In genomic region chr2:232520088-232520487, GRCh38 we compare ENCODE assay signal across 19 cellular contexts. TPM values are rescaled to one million over a fixed set of nuclear protein-coding genes. Genes with fewer than 3 reads are reported as not detected.
A peak's percentile ranks its signal among the peaks of the same experiment; 100 is the strongest.
DNase-seq lines count a peak whose midpoint lies in the region; ATAC-seq, FAIRE-seq and TF ChIP-seq lines count a peak whose summit lies in the region.
"Had no signal": no experiment of that assay in that cellular context is flagged by ENCODE, and none has a peak within 500 bp of the region (broad histone marks: within the 10 kb centered on the region; RNA-seq: fewer than 3 reads in every experiment).

Gene PRSS56, plus strand, starts transcription at chr2:232520388. Its CDS starts 211 bp downstream, at chr2:232520599.

- TF ChIP-seq CTCF in natural killer cell (IDR thresholded peaks at IDR 0.05) (no peak), astrocyte (IDR thresholded peaks at IDR 0.05; ENCODE audit: insufficient read depth, low read depth, low read length) (no peak)

- POLR2A ChIA-PET in naive thymus-derived CD8-positive, alpha-beta T cell (lab: Charles Lee), result no interaction called here

- no peak within 1 kb of the TSS for H3K4me3 ChIP-seq in astrocyte (ENCODE audit: insufficient read depth, low read depth, low read length)
- H3K4me3 ChIP-seq: HAP-1 had no signal

- no peaks in the 10 kb centered on the region for H3K36me3 ChIP-seq in astrocyte (ENCODE audit: insufficient read depth, low read length)
- H3K36me3 ChIP-seq: BLaER1 treated with 17β-estradiol and CSF1 and Interleukin-3, amounts not matched to agents 10 nM and 100 nM; HAP-1 had no signal

- intact Hi-C loops in natural killer cell (cut with micrococcal nuclease), result no loop called here

- H3K4me1 Mint-ChIP-seq in natural killer cell treated with Interleukin-12 subunit alpha and Interleukin-12 subunit beta and Interleukin-15 and Interleukin-18, amount 100 ng/mL, for 72 hours (ENCODE audit: low read depth in 2 of 2), result peaks cover 0 to 7% of the 10 kb centered on the region in 2 donors
- H3K4me1 Mint-ChIP-seq in natural killer cell (peaks cover 0 to 4% of the 10 kb centered on the region in 2 donors), astrocyte (ENCODE audit: low read depth, unreplicated experiment) (peaks cover 2% of the 10 kb centered on the region)
- H3K4me1 Mint-ChIP-seq in naive thymus-derived CD8-positive, alpha-beta T cell, result peaks cover 5 to 12% (median 11%) of the 10 kb centered on the region in 4 donors

- FAIRE-seq in astrocyte (lab: Jason Lieb, UNC), result no peak
- FAIRE-seq: HepG2, HTR-8/SVneo had no signal

- H3K79me2 ChIP-seq in astrocyte (ENCODE audit: insufficient read depth, low read length), result no peaks in the 10 kb centered on the region

- H3K9me3 Mint-ChIP-seq in natural killer cell treated with Interleukin-12 subunit alpha and Interleukin-12 subunit beta and Interleukin-15 and Interleukin-18, amount 100 ng/mL, for 72 hours, result no peaks in the 10 kb centered on the region
- H3K9me3 Mint-ChIP-seq in natural killer cell (no peaks in the 10 kb centered on the region), astrocyte (ENCODE audit: unreplicated experiment) (peaks cover 2% of the 10 kb centered on the region)
- H3K9me3 Mint-ChIP-seq in naive thymus-derived CD8-positive, alpha-beta T cell, result no peaks in the 10 kb centered on the region
- H3K9me3 Mint-ChIP-seq: CD4-positive, CD25-positive, alpha-beta regulatory T cell; GM23338 had no signal

- H3K27me3 Mint-ChIP-seq in natural killer cell treated with Interleukin-12 subunit alpha and Interleukin-12 subunit beta and Interleukin-15 and Interleukin-18, amount 100 ng/mL, for 72 hours, result peaks cover 0 to 25% of the 10 kb centered on the region in 2 donors
- H3K27me3 Mint-ChIP-seq in natural killer cell (ENCODE audit: low read depth in 2 of 2) (peaks cover 12 to 30% of the 10 kb centered on the region in 2 donors), astrocyte (ENCODE audit: low read depth, unreplicated experiment) (peaks cover 58% of the 10 kb centered on the region)
- peaks cover 10 to 58% (median 39%) of the 10 kb centered on the region in 5 donors for H3K27me3 Mint-ChIP-seq in naive thymus-derived CD8-positive, alpha-beta T cell

- H3K27ac ChIP-seq in astrocyte (ENCODE audit: low read depth, low read length), result no peak within 1 kb of the TSS
- H3K27ac ChIP-seq: 22Rv1; BLaER1 treated with 17β-estradiol and CSF1 and Interleukin-3, amounts not matched to agents 10 nM and 100 nM had no signal

- H3K9me3 ChIP-seq in astrocyte (ENCODE audit: insufficient read depth, low read depth, low read length), result no peaks in the 10 kb centered on the region
- H3K9me3 ChIP-seq: BLaER1 treated with 17β-estradiol and CSF1 and Interleukin-3, amounts not matched to agents 10 nM and 100 nM; HAP-1 had no signal

- H3K27me3 ChIP-seq in astrocyte (ENCODE audit: insufficient read depth, low read length), result peaks cover 58% of the 10 kb centered on the region

- no peaks in the 10 kb centered on the region for H3K36me3 Mint-ChIP-seq in natural killer cell treated with Interleukin-12 subunit alpha and Interleukin-12 subunit beta and Interleukin-15 and Interleukin-18, amount 100 ng/mL, for 72 hours
- H3K36me3 Mint-ChIP-seq in natural killer cell (no peaks in the 10 kb centered on the region), astrocyte (ENCODE audit: low read depth, unreplicated experiment) (no peaks in the 10 kb centered on the region)
- peaks cover 0 to 2% (median 0%) of the 10 kb centered on the region in 3 donors for H3K36me3 Mint-ChIP-seq in naive thymus-derived CD8-positive, alpha-beta T cell
- H3K36me3 Mint-ChIP-seq: CD4-positive, CD25-positive, alpha-beta regulatory T cell had no signal

- peaks cover 5% of the 10 kb centered on the region for H4K20me1 ChIP-seq in astrocyte (ENCODE audit: insufficient read depth, low read length)

- no peak within 1 kb of the TSS for H3K4me2 ChIP-seq in astrocyte (ENCODE audit: low read length)

- ATAC-seq in natural killer cell treated with Interleukin-12 subunit alpha and Interleukin-12 subunit beta and Interleukin-15 and Interleukin-18, amount 100 ng/mL, for 72 hours, result no peak
- no peak for ATAC-seq in natural killer cell
- no peak for ATAC-seq in naive thymus-derived CD8-positive, alpha-beta T cell
- no peak for ATAC-seq in GM21447 (IDR thresholded peaks at IDR 0.05; ENCODE audit: unreplicated experiment)
- ATAC-seq: GM23338, HepG2 had no signal

- H2AFZ ChIP-seq in astrocyte (ENCODE audit: low read depth, low read length), result no peak within 1 kb of the TSS

- no peak within 1 kb of the TSS for H3K27ac Mint-ChIP-seq in natural killer cell treated with Interleukin-12 subunit alpha and Interleukin-12 subunit beta and Interleukin-15 and Interleukin-18, amount 100 ng/mL, for 72 hours
- H3K27ac Mint-ChIP-seq in natural killer cell (no peak within 1 kb of the TSS), astrocyte (ENCODE audit: unreplicated experiment) (peak within 1 kb of the TSS; percentile 5)
- peak within 1 kb of the TSS in 2 of 10 donors; percentile 80 to 81 for H3K27ac Mint-ChIP-seq in naive thymus-derived CD8-positive, alpha-beta T cell
- H3K27ac Mint-ChIP-seq: CD4-positive, CD25-positive, alpha-beta regulatory T cell; GM23338 had no signal

- peak within 1 kb of the TSS; percentile 10 for H3K4me3 Mint-ChIP-seq in natural killer cell treated with Interleukin-12 subunit alpha and Interleukin-12 subunit beta and Interleukin-15 and Interleukin-18, amount 100 ng/mL, for 72 hours
- no peak within 1 kb of the TSS for H3K4me3 Mint-ChIP-seq in natural killer cell
- H3K4me3 Mint-ChIP-seq in astrocyte (ENCODE audit: unreplicated experiment), result no peak within 1 kb of the TSS
- H3K4me3 Mint-ChIP-seq in naive thymus-derived CD8-positive, alpha-beta T cell, result peak within 1 kb of the TSS in 7 of 10 donors; percentile 14 to 69 (median 52)

- no peak for DNase-seq in natural killer cell treated with Interleukin-12 subunit alpha and Interleukin-12 subunit beta and Interleukin-15 and Interleukin-18, amount 100 ng/mL, for 72 hours (ENCODE audit: low spot score)
- DNase-seq in natural killer cell (no peak), astrocyte (ENCODE audit: low read depth) (no peak), putamen (ENCODE audit: low spot score) (no peak), kidney glomerular epithelial cell (lab: John Stamatoyannopoulos, UW) (no peak), NK-92 (lab: John Stamatoyannopoulos, UW; ENCODE audit: unreplicated experiment) (no peak)
- no peak for DNase-seq in naive thymus-derived CD8-positive, alpha-beta T cell
- DNase-seq: Calu3; CD4-positive, CD25-positive, alpha-beta regulatory T cell; DMS 273 treated with DMSO at 0.1 percent for 48 hours had no signal

- H3K4me1 ChIP-seq in astrocyte (ENCODE audit: insufficient read depth, low read length), result no peaks in the 10 kb centered on the region
- H3K4me1 ChIP-seq: HAP-1 had no signal

- H3K9ac ChIP-seq in astrocyte (ENCODE audit: low read length), result no peak within 1 kb of the TSS

RNA-seq across cellular contexts. Expression of gene PRSS56, which starts in this region (rescaled TPM):
- total RNA-seq in natural killer cell treated with Interleukin-12 subunit alpha and Interleukin-12 subunit beta and Interleukin-15 and Interleukin-18, amount 100 ng/mL, for 72 hours, result not detected
- not detected for total RNA-seq in natural killer cell
- total RNA-seq in astrocyte, result not detected in 2 replicates
- not detected for total RNA-seq in naive thymus-derived CD8-positive, alpha-beta T cell
- not detected for polyA plus RNA-seq in naive thymus-derived CD8-positive, alpha-beta T cell
- total RNA-seq: A673; Calu3; CD4-positive, CD25-positive, alpha-beta regulatory T cell; Daoy; HepG2 had no signal
- polyA plus RNA-seq: CD4-positive, CD25-positive, alpha-beta regulatory T cell; HepG2 had no signal

Comparison
In these comparisons a context has a peak if more than half of its experiments do, and no peak if none do; other contexts are left out.
1. H3K4me3 Mint-ChIP-seq: peak in natural killer cell treated with Interleukin-12 subunit alpha and Interleukin-12 subunit beta and Interleukin-15 and Interleukin-18, amount 100 ng/mL, for 72 hours (single experiment) and naive thymus-derived CD8-positive, alpha-beta T cell (7 of 10); none in natural killer cell (single experiment) and astrocyte (single experiment).